11 cellular contexts compared by ENCODE assay signal in the genomic region with DNA sequence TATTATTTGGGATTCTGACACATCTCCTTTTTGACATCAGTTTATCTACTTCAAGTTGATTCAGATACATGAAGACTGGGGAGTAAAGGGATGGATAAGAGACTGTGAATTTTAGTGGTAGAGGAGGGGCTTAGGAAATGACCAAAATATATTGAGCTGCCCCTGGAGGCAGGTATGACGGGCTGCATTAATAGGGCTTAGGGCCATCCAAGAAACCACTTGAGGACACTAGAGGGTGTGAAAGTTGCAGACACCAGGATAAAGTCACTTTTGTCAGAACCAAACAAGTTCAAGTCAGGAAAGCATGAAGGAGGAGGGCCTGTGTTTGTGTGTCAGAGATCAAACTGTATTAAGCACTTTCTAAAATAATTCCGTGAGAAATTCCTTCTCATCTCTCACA.
DNase-seq lines count a peak whose midpoint lies in the region; ATAC-seq and TF ChIP-seq lines count a peak whose summit lies in the region.
"Had no signal": no experiment of that assay in that cellular context is flagged by ENCODE, and none has a peak within 500 bp of the region (broad histone marks: within the 10 kb centered on the region; RNA-seq: fewer than 3 reads in every experiment).

No MANE protein-coding gene starts in this region.

- H3K27ac ChIP-seq in SK-N-SH (ENCODE audit: low read depth in 2 of 2, low read length in 1 of 2), result no peak overlapping the region
- no peak overlapping the region for H3K27ac ChIP-seq in Panc1 (ENCODE audit: low read length)
- H3K27ac ChIP-seq in foreskin keratinocyte, result no peak overlapping the region
- H3K27ac ChIP-seq: ovary, uterus had no signal

- no peaks in the 10 kb centered on the region for H3K9me2 ChIP-seq in SK-N-SH

- BruUV-seq in Panc1 (replicated peaks; lab: Mats Ljungman, UMichigan), result no TSS peak

- POLR2A ChIA-PET in SK-N-SH (lab: Yijun Ruan, JAX), result no interaction called here
- POLR2A ChIA-PET in Panc1 (lab: Charles Lee), result no interaction called here

- H3K79me2 ChIP-seq in SK-N-SH (ENCODE audit: insufficient read depth), result no peaks in the 10 kb centered on the region

- H3K4me3 ChIP-seq in SK-N-SH (ENCODE audit: low read depth in 2 of 2, low read length in 1 of 2) (no peak overlapping the region), Panc1 (ENCODE audit: low read depth in 2 of 2, low read length in 2 of 2) (no peak overlapping the region)
- H3K4me3 ChIP-seq: ovary, uterus had no signal

- peak overlapping the region; percentile 22 for H3K27ac Mint-ChIP-seq in type B pancreatic cell
- H3K27ac Mint-ChIP-seq in activated T-helper 2 cell treated with anti-CD3 and anti-CD28 coated beads, Interferon-gamma antibody, Interleukin-2, Interleukin-4, amounts not matched to agents 10 μg/mL and 5 μg/mL and 100 μg/mL, durations not matched to agents 14 hours and 24 hours and 36 hours, result no peak overlapping the region
- H3K27ac Mint-ChIP-seq in CD14-positive monocyte, result no peak overlapping the region

- H3F3A ChIP-seq in SK-N-SH (replicated peaks; ENCODE audit: insufficient read depth), result no peaks in the 10 kb centered on the region

- peak; percentile 76 for ATAC-seq in SK-N-SH treated with all-trans-retinoic acid at 6 μM for 48 hours
- peak; percentile 85 for ATAC-seq in Panc1
- ATAC-seq in foreskin keratinocyte, result no peak

- no peak overlapping the region for H3K4me2 ChIP-seq in SK-N-SH

- H3K9me3 Mint-ChIP-seq in type B pancreatic cell (no peaks in the 10 kb centered on the region), CD14-positive monocyte (no peaks in the 10 kb centered on the region)
- no peaks in the 10 kb centered on the region for H3K9me3 Mint-ChIP-seq in activated T-helper 2 cell treated with anti-CD3 and anti-CD28 coated beads, Interferon-gamma antibody, Interleukin-2, Interleukin-4, amounts not matched to agents 10 μg/mL and 5 μg/mL and 100 μg/mL, durations not matched to agents 14 hours and 24 hours and 36 hours

- DNase-seq in SK-N-SH (no peak), Panc1 (ENCODE audit: low read depth, low spot score) (no peak), foreskin keratinocyte (no peak), type B pancreatic cell (ENCODE audit: extremely low spot score, unreplicated experiment) (no peak), CD14-positive monocyte (ENCODE audit: low spot score) (no peak), NCI-H524 treated with DMSO at 0.1 percent for 48 hours (lab: John Stamatoyannopoulos, UW) (no peak)
- DNase-seq in activated T-helper 2 cell treated with anti-CD3 and anti-CD28 coated beads, Interferon-gamma antibody, Interleukin-2, Interleukin-4, amounts not matched to agents 10 μg/mL and 5 μg/mL and 100 μg/mL, durations not matched to agents 14 hours and 24 hours and 36 hours (ENCODE audit: low spot score), result no peak
- DNase-seq: NCI-H446 treated with DMSO at 0.1 percent for 48 hours, ovary, uterus had no signal

- no peak for TF ChIP-seq RAD21 in SK-N-SH (IDR thresholded peaks at IDR 0.05; ENCODE audit: low read length)

- H3K36me3 Mint-ChIP-seq in type B pancreatic cell (no peaks in the 10 kb centered on the region), CD14-positive monocyte (no peaks in the 10 kb centered on the region)
- H3K36me3 Mint-ChIP-seq in activated T-helper 2 cell treated with anti-CD3 and anti-CD28 coated beads, Interferon-gamma antibody, Interleukin-2, Interleukin-4, amounts not matched to agents 10 μg/mL and 5 μg/mL and 100 μg/mL, durations not matched to agents 14 hours and 24 hours and 36 hours (ENCODE audit: low read depth), result no peaks in the 10 kb centered on the region

- CTCF ChIA-PET in SK-N-SH (lab: Yijun Ruan, JAX) (interaction anchor here (0.8 to 1.5 kb wide), 4 partner anchors 11 to 890 kb away, joined by 3 to 6 read pairs (median 4); no protein-coding TSS in a partner anchor), Panc1 (lab: Charles Lee) (interaction anchor here (0.7 kb wide), 1 partner anchor 49 kb away, joined by 3 read pairs; no protein-coding TSS in a partner anchor)

- H3K4me1 Mint-ChIP-seq in type B pancreatic cell (ENCODE audit: unreplicated experiment) (peaks cover 7% of the 10 kb centered on the region), CD14-positive monocyte (no peaks in the 10 kb centered on the region)
- H3K4me1 Mint-ChIP-seq in activated T-helper 2 cell treated with anti-CD3 and anti-CD28 coated beads, Interferon-gamma antibody, Interleukin-2, Interleukin-4, amounts not matched to agents 10 μg/mL and 5 μg/mL and 100 μg/mL, durations not matched to agents 14 hours and 24 hours and 36 hours (ENCODE audit: low read depth), result no peaks in the 10 kb centered on the region

- 60% methylated on average over 2 of the region's 2 CpGs for WGBS in SK-N-SH (ENCODE audit: low lambda C conversion rate)

- H3K4me3 Mint-ChIP-seq in type B pancreatic cell (no peak overlapping the region), CD14-positive monocyte (no peak overlapping the region)
- no peak overlapping the region for H3K4me3 Mint-ChIP-seq in activated T-helper 2 cell treated with anti-CD3 and anti-CD28 coated beads, Interferon-gamma antibody, Interleukin-2, Interleukin-4, amounts not matched to agents 10 μg/mL and 5 μg/mL and 100 μg/mL, durations not matched to agents 14 hours and 24 hours and 36 hours (ENCODE audit: low read depth)

- H3K27me3 Mint-ChIP-seq in type B pancreatic cell, result no peaks in the 10 kb centered on the region
- peaks cover 36% of the 10 kb centered on the region for H3K27me3 Mint-ChIP-seq in activated T-helper 2 cell treated with anti-CD3 and anti-CD28 coated beads, Interferon-gamma antibody, Interleukin-2, Interleukin-4, amounts not matched to agents 10 μg/mL and 5 μg/mL and 100 μg/mL, durations not matched to agents 14 hours and 24 hours and 36 hours (ENCODE audit: low read depth)
- no peaks in the 10 kb centered on the region for H3K27me3 Mint-ChIP-seq in CD14-positive monocyte (ENCODE audit: low read depth in 3 of 3)

- no peaks in the 10 kb centered on the region for H3K4me1 ChIP-seq in SK-N-SH (ENCODE audit: control insufficient read depth in 1 of 2, insufficient read depth in 2 of 2, low read depth in 1 of 2, low read length in 1 of 2)
- H3K4me1 ChIP-seq in Panc1 (ENCODE audit: control insufficient read depth, insufficient read depth, low read length), result no peaks in the 10 kb centered on the region
- no peaks in the 10 kb centered on the region for H3K4me1 ChIP-seq in foreskin keratinocyte

- no peak; the same call in 1 of the 2 replicates for TF ChIP-seq CTCF in SK-N-SH (IDR thresholded peaks at IDR 0.05)
- TF ChIP-seq CTCF in Panc1 (IDR thresholded peaks at IDR 0.05), result peak; percentile 52
- TF ChIP-seq CTCF in foreskin keratinocyte (conservative IDR thresholded peaks at IDR 0.05), result peak; percentile 49
- TF ChIP-seq CTCF in type B pancreatic cell (conservative IDR thresholded peaks at IDR 0.05), result peak; percentile 17
- no peak for TF ChIP-seq CTCF in CD14-positive monocyte (IDR thresholded peaks at IDR 0.05)

- H4K20me1 ChIP-seq in SK-N-SH (ENCODE audit: insufficient read depth), result no peaks in the 10 kb centered on the region

- H3K9me3 ChIP-seq in SK-N-SH (no peaks in the 10 kb centered on the region), Panc1 (ENCODE audit: control insufficient read depth, insufficient read depth, low read depth, low read length) (no peaks in the 10 kb centered on the region)
- H3K9me3 ChIP-seq: ovary, uterus had no signal

- no peak for TF ChIP-seq EP300 in SK-N-SH (IDR thresholded peaks at IDR 0.05; ENCODE audit: borderline replicate concordance in 1 of 2, low read depth in 1 of 2, low read length in 1 of 2)

- H3K27me3 ChIP-seq in SK-N-SH (ENCODE audit: insufficient read depth) (no peaks in the 10 kb centered on the region), Panc1 (ENCODE audit: control insufficient read depth, insufficient read depth, low read length) (peaks cover 4% of the 10 kb centered on the region; the same call in 1 of the 2 replicates), foreskin keratinocyte (no peaks in the 10 kb centered on the region)
- H3K27me3 ChIP-seq: ovary, uterus had no signal

- intact Hi-C loops in Panc1 (cut with micrococcal nuclease; ENCODE audit: unreplicated experiment), result loop anchor here (10.0 kb wide), 1 partner anchor 893 kb away; no protein-coding TSS in a partner anchor
- intact Hi-C loops in activated T-helper 2 cell treated with anti-CD3 and anti-CD28 coated beads, Interferon-gamma antibody, Interleukin-2, Interleukin-4, amounts not matched to agents 10 μg/mL and 5 μg/mL and 100 μg/mL, durations not matched to agents 14 hours and 24 hours and 36 hours (cut with micrococcal nuclease), result no loop called here
- intact Hi-C loops in CD14-positive monocyte (cut with micrococcal nuclease), result no loop called here

- no peak overlapping the region for H2AFZ ChIP-seq in SK-N-SH (ENCODE audit: low read depth)

- in situ Hi-C loops in Panc1 (cut with HindIII; ENCODE audit: low pct_unique_long_range_greater_than_20kb, low sequenced_read_pairs), result no loop called here

- H3K9ac ChIP-seq in SK-N-SH, result no peak overlapping the region

- H3K36me3 ChIP-seq in SK-N-SH (replicated peaks in 1 of 2; ENCODE audit: control insufficient read depth in 1 of 2, insufficient read depth in 2 of 2, low read length in 1 of 2) (no peaks in the 10 kb centered on the region), Panc1 (ENCODE audit: control insufficient read depth, insufficient read depth, low read length) (no peaks in the 10 kb centered on the region)
- H3K36me3 ChIP-seq: ovary, uterus had no signal

TF ChIP-seq in SK-N-SH treated with all-trans-retinoic acid at 6 μM for 48 hours, 23 proteins besides CTCF, POLR2A, EP300 and RAD21 (continues in another document):
- no peak for TF ChIP-seq ISL1 (CRISPR knock-in tag; IDR thresholded peaks at IDR 0.05)

TF ChIP-seq in SK-N-SH, 30 proteins besides CTCF, POLR2A, EP300 and RAD21 (continues in another document):
- TF ChIP-seq CHD2 (IDR thresholded peaks at IDR 0.05; ENCODE audit: low read length, partially characterized antibody), result no peak
- TF ChIP-seq, protein P1, sequence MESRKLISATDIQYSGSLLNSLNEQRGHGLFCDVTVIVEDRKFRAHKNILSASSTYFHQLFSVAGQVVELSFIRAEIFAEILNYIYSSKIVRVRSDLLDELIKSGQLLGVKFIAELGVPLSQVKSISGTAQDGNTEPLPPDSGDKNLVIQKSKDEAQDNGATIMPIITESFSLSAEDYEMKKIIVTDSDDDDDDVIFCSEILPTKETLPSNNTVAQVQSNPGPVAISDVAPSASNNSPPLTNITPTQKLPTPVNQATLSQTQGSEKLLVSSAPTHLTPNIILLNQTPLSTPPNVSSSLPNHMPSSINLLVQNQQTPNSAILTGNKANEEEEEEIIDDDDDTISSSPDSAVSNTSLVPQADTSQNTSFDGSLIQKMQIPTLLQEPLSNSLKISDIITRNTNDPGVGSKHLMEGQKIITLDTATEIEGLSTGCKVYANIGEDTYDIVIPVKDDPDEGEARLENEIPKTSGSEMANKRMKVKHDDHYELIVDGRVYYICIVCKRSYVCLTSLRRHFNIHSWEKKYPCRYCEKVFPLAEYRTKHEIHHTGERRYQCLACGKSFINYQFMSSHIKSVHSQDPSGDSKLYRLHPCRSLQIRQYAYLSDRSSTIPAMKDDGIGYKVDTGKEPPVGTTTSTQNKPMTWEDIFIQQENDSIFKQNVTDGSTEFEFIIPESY (IDR thresholded peaks at IDR 0.05; ENCODE audit: borderline replicate concordance, low read depth), result no peak
- TF ChIP-seq POLR2AphosphoS5 (IDR thresholded peaks at IDR 0.05; ENCODE audit: low read depth, low read length), result no peak
- TF ChIP-seq FOXJ3 (CRISPR knock-in tag; IDR thresholded peaks at IDR 0.05), result no peak
- no peak for TF ChIP-seq RXRA (IDR thresholded peaks at IDR 0.05; ENCODE audit: borderline replicate concordance, low read depth)

Comparison
In these comparisons a context has a peak if more than half of its experiments do, and no peak if none do; other contexts are left out.
1. CTCF ChIP-seq: peak in Panc1 (single experiment), foreskin keratinocyte (single experiment) and type B pancreatic cell (single experiment); none in SK-N-SH (single experiment) and CD14-positive monocyte (single experiment).